Comparison of ENCODE assay signal across 10 cellular contexts in the genomic region with DNA sequence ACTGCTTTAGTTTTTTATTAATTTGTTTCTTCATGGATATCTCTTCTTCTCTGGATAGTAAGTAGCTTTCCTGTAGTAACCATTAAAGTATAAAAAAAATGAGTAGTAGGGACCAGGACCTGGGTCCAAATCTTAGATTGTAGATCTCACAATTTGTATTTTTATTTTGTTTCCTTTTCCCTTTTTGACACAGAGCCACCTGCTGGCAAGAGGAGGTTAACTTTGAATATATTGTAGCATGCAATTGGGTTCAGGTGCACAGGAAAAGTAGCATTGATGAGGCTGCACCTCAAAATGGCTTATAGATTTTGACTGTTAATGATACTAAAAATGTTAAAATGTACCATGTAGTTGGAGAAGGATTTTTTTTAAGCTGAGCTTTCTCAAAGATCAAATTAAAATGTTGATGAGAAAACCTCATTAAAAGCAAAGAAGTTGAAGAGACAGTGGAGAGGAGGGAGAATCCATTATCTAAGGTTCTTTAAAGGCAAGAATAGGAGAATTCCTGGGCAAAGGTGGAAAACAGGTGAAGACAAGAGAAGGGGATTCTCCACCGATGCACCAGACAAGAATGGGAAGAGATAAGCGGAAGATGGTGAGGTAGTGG.
DNase-seq lines count a peak whose midpoint lies in the region; ATAC-seq, FAIRE-seq and TF ChIP-seq lines count a peak whose summit lies in the region.
"Had no signal": no experiment of that assay in that cellular context is flagged by ENCODE, and none has a peak within 500 bp of the region (broad histone marks: within the 10 kb centered on the region; RNA-seq: fewer than 3 reads in every experiment).

No MANE protein-coding gene starts in this region.

- no peak overlapping the region for H3K27ac Mint-ChIP-seq in nephron
- H3K27ac Mint-ChIP-seq: naive thymus-derived CD4-positive, alpha-beta T cell had no signal

- H3K9me3 Mint-ChIP-seq in nephron: peaks cover 6% of the 10 kb centered on the region
- H3K9me3 Mint-ChIP-seq: naive thymus-derived CD4-positive, alpha-beta T cell had no signal

- no peak overlapping the region for H3K4me3 ChIP-seq in astrocyte of the spinal cord (ENCODE audit: low read depth, low read length)

- H3K4me1 Mint-ChIP-seq in nephron: no peaks in the 10 kb centered on the region

- peak; percentile 4 for DNase-seq in NCI-H345 (lab: John Stamatoyannopoulos, UW)
- no peak for DNase-seq in NCI-H345 treated with DMSO at 0.1 percent for 48 hours (lab: John Stamatoyannopoulos, UW; ENCODE audit: unreplicated experiment)
- DNase-seq in astrocyte of the spinal cord (ENCODE audit: low read depth, low spot score): peak; percentile 16
- no peak for DNase-seq in glomerular visceral epithelial cell (ENCODE audit: extremely low spot score)
- DNase-seq in H54 (ENCODE audit: insufficient read length, low spot score): no peak
- no peak for DNase-seq in NCI-H1436 treated with DMSO at 0.1 percent for 48 hours (lab: John Stamatoyannopoulos, UW)

- ATAC-seq in HG03342 (IDR thresholded peaks at IDR 0.05; ENCODE audit: unreplicated experiment): peak; percentile 62
- ATAC-seq: naive thymus-derived CD4-positive, alpha-beta T cell had no signal

- in situ Hi-C loops in astrocyte of the spinal cord (cut with HindIII; ENCODE audit: low sequenced_read_pairs): no loop called here

- no peak for FAIRE-seq in H54 (lab: Jason Lieb, UNC)
- FAIRE-seq: G401.6 had no signal

- H3K36me3 Mint-ChIP-seq in nephron (ENCODE audit: low read depth): no peaks in the 10 kb centered on the region
- H3K36me3 Mint-ChIP-seq: naive thymus-derived CD4-positive, alpha-beta T cell had no signal

- no peak overlapping the region for H3K4me3 Mint-ChIP-seq in nephron
- H3K4me3 Mint-ChIP-seq: naive thymus-derived CD4-positive, alpha-beta T cell had no signal

- TF ChIP-seq CTCF in astrocyte of the spinal cord (IDR thresholded peaks at IDR 0.05; ENCODE audit: low read depth, low read length) (peak; percentile 55), nephron (IDR thresholded peaks at IDR 0.05; ENCODE audit: unreplicated experiment in 3 of 3) (peak; percentile 52 to 66 (median 62))

- H3K27me3 Mint-ChIP-seq in nephron (ENCODE audit: low read depth): no peaks in the 10 kb centered on the region

- no peak for TF ChIP-seq POLR2A in H54 (IDR thresholded peaks at IDR 0.05; ENCODE audit: low read depth, low read length)

Comparison
In these comparisons a context has a peak if more than half of its experiments do, and no peak if none do; other contexts are left out.
1. DNase-seq: peak in NCI-H345 (single experiment) and astrocyte of the spinal cord (single experiment); none in NCI-H345 treated with DMSO at 0.1 percent for 48 hours (single experiment), glomerular visceral epithelial cell (single experiment), H54 (single experiment) and NCI-H1436 treated with DMSO at 0.1 percent for 48 hours (single experiment).